ENCODE assay signal across 25 cellular contexts in genomic region chr2:237920673-237921072, GRCh38. TPM values are rescaled to one million over a fixed set of nuclear protein-coding genes. Genes with fewer than 3 reads are reported as not detected.
DNase-seq lines count a peak whose midpoint lies in the region; ATAC-seq and TF ChIP-seq lines count a peak whose summit lies in the region.
"Had no signal": no experiment of that assay in that cellular context is flagged by ENCODE, and none has a peak within 500 bp of the region (broad histone marks: within the 10 kb centered on the region; RNA-seq: fewer than 3 reads in every experiment).

No MANE protein-coding gene starts in this region.

- H3K27me3 Mint-ChIP-seq in T-helper 17 cell (peaks cover 7% of the 10 kb centered on the region), glutamatergic neuron (ENCODE audit: unreplicated experiment) (peaks cover 4% of the 10 kb centered on the region)
- H3K27me3 Mint-ChIP-seq: activated B cell treated with CpG ODN at 0.5 μM for 24 hours; stimulated activated naive CD8-positive, alpha-beta T cell treated with anti-CD3 and anti-CD28 coated beads, Interleukin-15, Interleukin-2, amounts not matched to agents 100 ng/mL and 50 ng/mL, for 24 hours had no signal

- peak overlapping the region; percentile 70 for H3K4me3 Mint-ChIP-seq in T-helper 17 cell
- H3K4me3 Mint-ChIP-seq in glutamatergic neuron (ENCODE audit: unreplicated experiment), result no peak overlapping the region
- H3K4me3 Mint-ChIP-seq: activated B cell treated with CpG ODN at 0.5 μM for 24 hours; activated CD4-positive, alpha-beta memory T cell treated with anti-CD3 and anti-CD28 coated beads, Interleukin-2, amount 10 ng/mL, durations not matched to agents 7 days and 5 days; stimulated activated naive CD8-positive, alpha-beta T cell treated with anti-CD3 and anti-CD28 coated beads, Interleukin-15, Interleukin-2, amounts not matched to agents 100 ng/mL and 50 ng/mL, for 24 hours had no signal

- ATAC-seq in T-helper 17 cell (no peak), GM18511 (IDR thresholded peaks at IDR 0.05; ENCODE audit: unreplicated experiment) (no peak), GM19395 (IDR thresholded peaks at IDR 0.05; ENCODE audit: unreplicated experiment) (no peak)
- ATAC-seq: left lung; naive thymus-derived CD4-positive, alpha-beta T cell had no signal

- H3K9me3 ChIP-seq in T-helper 17 cell (ENCODE audit: control insufficient read depth, low read length, poor library complexity, severe bottlenecking), result no peaks in the 10 kb centered on the region
- H3K9me3 ChIP-seq: left lung, tibial nerve had no signal

- H3K27ac Mint-ChIP-seq in T-helper 17 cell (no peak overlapping the region), glutamatergic neuron (ENCODE audit: unreplicated experiment) (peak overlapping the region; percentile 50)
- H3K27ac Mint-ChIP-seq: activated B cell treated with CpG ODN at 0.5 μM for 24 hours; activated CD4-positive, alpha-beta memory T cell treated with anti-CD3 and anti-CD28 coated beads, Interleukin-2, amount 10 ng/mL, durations not matched to agents 7 days and 5 days; stimulated activated naive CD8-positive, alpha-beta T cell treated with anti-CD3 and anti-CD28 coated beads, Interleukin-15, Interleukin-2, amounts not matched to agents 100 ng/mL and 50 ng/mL, for 24 hours had no signal

- TF ChIP-seq CTCF in glutamatergic neuron (IDR thresholded peaks at IDR 0.05; ENCODE audit: partially characterized antibody, unreplicated experiment), result no peak

- H3K36me3 Mint-ChIP-seq in T-helper 17 cell (ENCODE audit: low read depth), result peaks cover 2% of the 10 kb centered on the region
- peaks cover 4% of the 10 kb centered on the region for H3K36me3 Mint-ChIP-seq in glutamatergic neuron (ENCODE audit: unreplicated experiment)

- DNase-seq in AG08395 (ENCODE audit: low spot score) (peak; percentile 68), GM03348 (ENCODE audit: low spot score) (peak; percentile 59), T-helper 17 cell (no peak), glutamatergic neuron (no peak), SIG-M5 treated with dmso at 0.1 percent for 504 hours (lab: John Stamatoyannopoulos, UW; ENCODE audit: unreplicated experiment) (no peak), NCI-H345 treated with DMSO at 0.1 percent for 48 hours (lab: John Stamatoyannopoulos, UW; ENCODE audit: unreplicated experiment) (no peak)
- DNase-seq: activated B cell treated with CpG ODN at 0.5 μM for 24 hours; activated CD4-positive, alpha-beta memory T cell treated with anti-CD3 and anti-CD28 coated beads, Interleukin-2, amount 10 ng/mL, durations not matched to agents 7 days and 5 days; activated naive CD4-positive, alpha-beta T cell treated with Interleukin-2 at 50 U/mL for 16 hours; activated T-cell treated with anti-CD3 and anti-CD28 coated beads for 4 hours; amygdala; dermis blood vessel endothelial cell; naive thymus-derived CD4-positive, alpha-beta T cell; NCI-H1436; NCI-H2107; NCI-H524; occipital lobe; stimulated activated CD4-positive, alpha-beta T cell treated with anti-CD3 and anti-CD28 coated beads, Interleukin-12 subunit alpha, Interleukin-12 subunit beta, amount 100 ng/mL, for 4 hours; stimulated activated CD4-positive, alpha-beta T cell treated with anti-CD3 and anti-CD28 coated beads, Interleukin-4, amount 100 ng/mL, for 4 hours; T1000 had no signal

- H3K4me1 Mint-ChIP-seq in T-helper 17 cell (peaks cover 15% of the 10 kb centered on the region), glutamatergic neuron (ENCODE audit: low read depth, unreplicated experiment) (peaks cover 8% of the 10 kb centered on the region)

- H3K9me3 Mint-ChIP-seq in glutamatergic neuron (ENCODE audit: unreplicated experiment), result no peaks in the 10 kb centered on the region
- H3K9me3 Mint-ChIP-seq: activated B cell treated with CpG ODN at 0.5 μM for 24 hours; activated CD4-positive, alpha-beta memory T cell treated with anti-CD3 and anti-CD28 coated beads, Interleukin-2, amount 10 ng/mL, durations not matched to agents 7 days and 5 days; naive thymus-derived CD4-positive, alpha-beta T cell; stimulated activated naive CD8-positive, alpha-beta T cell treated with anti-CD3 and anti-CD28 coated beads, Interleukin-15, Interleukin-2, amounts not matched to agents 100 ng/mL and 50 ng/mL, for 24 hours had no signal

RNA-seq across cellular contexts. Expression of gene UBE2F, which starts 46.1 kb away (rescaled TPM):
- total RNA-seq in T-helper 17 cell, result 10 to 100 TPM; 34.6 to 40.3 TPM
- total RNA-seq in glutamatergic neuron (ENCODE audit: unreplicated experiment), result 43.0 TPM

Comparison
In these comparisons a context has a peak if more than half of its experiments do, and no peak if none do; other contexts are left out.
1. DNase-seq: peak in AG08395 (single experiment) and GM03348 (single experiment); none in T-helper 17 cell (0 of 3), glutamatergic neuron (single experiment), SIG-M5 treated with dmso at 0.1 percent for 504 hours (single experiment) and NCI-H345 treated with DMSO at 0.1 percent for 48 hours (single experiment).